In the genomic region with DNA sequence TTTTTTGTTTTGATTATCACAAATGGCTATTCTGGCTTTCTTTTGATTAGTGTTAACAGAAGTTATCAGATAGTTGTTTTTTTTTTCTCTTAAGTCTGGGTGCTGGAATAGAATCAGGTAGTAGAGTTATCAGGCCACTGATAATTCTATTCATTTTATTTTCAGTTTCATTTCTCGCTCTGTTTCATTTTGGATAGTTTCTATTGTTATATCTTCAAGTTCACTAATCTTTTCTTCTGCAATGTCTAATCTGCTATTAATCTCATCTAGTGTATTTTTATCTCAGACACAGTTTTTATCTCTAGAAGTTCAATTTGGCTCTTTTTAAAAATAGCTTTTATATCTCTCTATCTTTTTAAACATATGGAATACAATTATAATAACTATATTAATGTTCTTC, we compare ENCODE assay signal across 7 cellular contexts.
"Had no signal": no experiment of that assay in that cellular context is flagged by ENCODE, and none has a peak within 500 bp of the region (broad histone marks: within the 10 kb centered on the region; RNA-seq: fewer than 3 reads in every experiment).

No MANE protein-coding gene starts in this region.

- FAIRE-seq: HepG2, HTR-8/SVneo, K562 had no signal

- H3K27ac Mint-ChIP-seq: IgD-negative memory B cell had no signal

- H3K27ac ChIP-seq: HL-60 had no signal

- H3K4me3 ChIP-seq: K562 had no signal

- DNase-seq: IMR-90, KBM-7 had no signal

- H3K27me3 Mint-ChIP-seq: IgD-negative memory B cell had no signal

- ATAC-seq: HepG2, K562 had no signal
